ENCODE assay signal across 17 cellular contexts in genomic region chr12:68207276-68207675, GRCh38. TPM values are rescaled to one million over a fixed set of nuclear protein-coding genes. Genes with fewer than 3 reads are reported as not detected.
"Had no signal": no experiment of that assay in that cellular context is flagged by ENCODE, and none has a peak within 500 bp of the region (broad histone marks: within the 10 kb centered on the region; RNA-seq: fewer than 3 reads in every experiment).

No MANE protein-coding gene starts in this region.

- ATAC-seq: activated CD8-positive, alpha-beta T cell treated with anti-CD3 and anti-CD28 coated beads for 36 hours; activated T-cell treated with anti-CD3 and anti-CD28 coated beads, Interleukin-2, amount 50 U/mL, for 72 hours; esophagus mucosa had no signal

- H3K9me3 Mint-ChIP-seq: activated CD8-positive, alpha-beta T cell treated with anti-CD3 and anti-CD28 coated beads for 36 hours; neural progenitor cell had no signal

- DNase-seq: activated CD8-positive, alpha-beta memory T cell treated with anti-CD3 and anti-CD28 coated beads, Interleukin-2, amount 50 U/mL, for 4 hours; activated CD8-positive, alpha-beta T cell treated with anti-CD3 and anti-CD28 coated beads for 36 hours; activated T-cell treated with anti-CD3 and anti-CD28 coated beads, Interleukin-2, amount 50 U/mL, for 72 hours; dorsolateral prefrontal cortex; hypothalamus; ovary; stimulated activated CD4-positive, alpha-beta T cell treated with anti-CD3 and anti-CD28 coated beads, Interleukin-12 subunit alpha, Interleukin-12 subunit beta, amount 100 ng/mL, for 4 hours; stimulated activated naive CD4-positive, alpha-beta T cell; substantia nigra; transverse colon had no signal

- H3K36me3 Mint-ChIP-seq: neural progenitor cell had no signal

- H3K27ac Mint-ChIP-seq: activated CD8-positive, alpha-beta T cell treated with anti-CD3 and anti-CD28 coated beads for 36 hours; activated T-cell treated with anti-CD3 and anti-CD28 coated beads, Interleukin-2, amount 50 U/mL, for 72 hours; neural progenitor cell had no signal

RNA-seq across cellular contexts. Expression of gene IL26, which starts 18.3 kb away (rescaled TPM):
- total RNA-seq: activated CD8-positive, alpha-beta T cell treated with anti-CD3 and anti-CD28 coated beads for 36 hours; ascending aorta; bronchial epithelial cell; esophagus mucosa; glomerular endothelial cell; lower leg skin; mesenteric fat pad; ovary; transverse colon had no signal

RNA-seq across cellular contexts. Expression of gene IL22, which starts 46.1 kb away (rescaled TPM):
- total RNA-seq: activated CD8-positive, alpha-beta T cell treated with anti-CD3 and anti-CD28 coated beads for 36 hours; ascending aorta; bronchial epithelial cell; dorsolateral prefrontal cortex; glomerular endothelial cell; lower leg skin; mesenteric fat pad; ovary; transverse colon had no signal

RNA-seq across cellular contexts. Expression of gene IFNG, which starts 47.7 kb away (rescaled TPM):
- total RNA-seq: ascending aorta, bronchial epithelial cell, esophagus mucosa, glomerular endothelial cell, lower leg skin, mesenteric fat pad, transverse colon had no signal
